In genomic region chr20:31494131-31494530, GRCh38 we compare ENCODE assay signal across 7 cellular contexts. TPM values are rescaled to one million over a fixed set of nuclear protein-coding genes. Genes with fewer than 3 reads are reported as not detected.
DNase-seq lines count a peak whose midpoint lies in the region; ATAC-seq and TF ChIP-seq lines count a peak whose summit lies in the region.
"Had no signal": no experiment of that assay in that cellular context is flagged by ENCODE, and none has a peak within 500 bp of the region (broad histone marks: within the 10 kb centered on the region; RNA-seq: fewer than 3 reads in every experiment).

No MANE protein-coding gene starts in this region.

- H3K9me3 ChIP-seq in MG63, result no peaks in the 10 kb centered on the region; the same call in 1 of the 2 replicates

- CTCF ChIA-PET in BJ (lab: Yijun Ruan, JAX), result interaction anchor here (1.0 kb wide), 1 partner anchor 9 kb away, joined by 3 read pairs; no protein-coding TSS in a partner anchor

- TF ChIP-seq CTCF in BJ (IDR thresholded peaks at IDR 0.05; ENCODE audit: insufficient read depth, low read depth, low read length) (peak; percentile 53), fibroblast of mammary gland (conservative IDR thresholded peaks at IDR 0.05; ENCODE audit: control insufficient read depth, insufficient read depth, low read depth, low read length) (peak; percentile 67)

- no peaks in the 10 kb centered on the region for H3K4me1 Mint-ChIP-seq in activated T-helper 2 cell treated with anti-CD3 and anti-CD28 coated beads, Interferon-gamma antibody, Interleukin-2, Interleukin-4, amounts not matched to agents 10 μg/mL and 5 μg/mL and 100 μg/mL, durations not matched to agents 14 hours and 24 hours and 36 hours (ENCODE audit: low read depth)
- H3K4me1 Mint-ChIP-seq: IgD-negative memory B cell had no signal

- H3K36me3 ChIP-seq in BJ (ENCODE audit: control insufficient read depth, insufficient read depth, low read length) (no peaks in the 10 kb centered on the region), MG63 (no peaks in the 10 kb centered on the region)

- H3K9me3 Mint-ChIP-seq in activated T-helper 2 cell treated with anti-CD3 and anti-CD28 coated beads, Interferon-gamma antibody, Interleukin-2, Interleukin-4, amounts not matched to agents 10 μg/mL and 5 μg/mL and 100 μg/mL, durations not matched to agents 14 hours and 24 hours and 36 hours, result no peaks in the 10 kb centered on the region
- H3K9me3 Mint-ChIP-seq: IgD-negative memory B cell had no signal

- no peak overlapping the region for H3K4me3 ChIP-seq in BJ (ENCODE audit: low read depth, low read length)
- H3K4me3 ChIP-seq in MG63, result no peak overlapping the region
- no peak overlapping the region for H3K4me3 ChIP-seq in fibroblast of mammary gland (ENCODE audit: control insufficient read depth, low read depth, low read length)

- ATAC-seq in GM19397 (IDR thresholded peaks at IDR 0.05; ENCODE audit: unreplicated experiment), result no peak

- H3K27ac Mint-ChIP-seq in activated T-helper 2 cell treated with anti-CD3 and anti-CD28 coated beads, Interferon-gamma antibody, Interleukin-2, Interleukin-4, amounts not matched to agents 10 μg/mL and 5 μg/mL and 100 μg/mL, durations not matched to agents 14 hours and 24 hours and 36 hours, result no peak overlapping the region
- H3K27ac Mint-ChIP-seq: IgD-negative memory B cell had no signal

- intact Hi-C loops in activated T-helper 2 cell treated with anti-CD3 and anti-CD28 coated beads, Interferon-gamma antibody, Interleukin-2, Interleukin-4, amounts not matched to agents 10 μg/mL and 5 μg/mL and 100 μg/mL, durations not matched to agents 14 hours and 24 hours and 36 hours (cut with micrococcal nuclease), result no loop called here
- intact Hi-C loops in cardiac septum (cut with DNase I), result no loop called here

- no peak for DNase-seq in BJ (ENCODE audit: low read depth)
- DNase-seq in MG63, result peak; percentile 42
- peak; percentile 64 for DNase-seq in fibroblast of mammary gland (ENCODE audit: low read depth)
- no peak for DNase-seq in activated T-helper 2 cell treated with anti-CD3 and anti-CD28 coated beads, Interferon-gamma antibody, Interleukin-2, Interleukin-4, amounts not matched to agents 10 μg/mL and 5 μg/mL and 100 μg/mL, durations not matched to agents 14 hours and 24 hours and 36 hours (ENCODE audit: low spot score)
- no peak for DNase-seq in cardiac septum (ENCODE audit: low spot score)

- no peak overlapping the region for H3K4me3 Mint-ChIP-seq in activated T-helper 2 cell treated with anti-CD3 and anti-CD28 coated beads, Interferon-gamma antibody, Interleukin-2, Interleukin-4, amounts not matched to agents 10 μg/mL and 5 μg/mL and 100 μg/mL, durations not matched to agents 14 hours and 24 hours and 36 hours (ENCODE audit: low read depth)
- H3K4me3 Mint-ChIP-seq: IgD-negative memory B cell had no signal

- H3K36me3 Mint-ChIP-seq in activated T-helper 2 cell treated with anti-CD3 and anti-CD28 coated beads, Interferon-gamma antibody, Interleukin-2, Interleukin-4, amounts not matched to agents 10 μg/mL and 5 μg/mL and 100 μg/mL, durations not matched to agents 14 hours and 24 hours and 36 hours (ENCODE audit: low read depth), result no peaks in the 10 kb centered on the region

- H3K27me3 Mint-ChIP-seq in activated T-helper 2 cell treated with anti-CD3 and anti-CD28 coated beads, Interferon-gamma antibody, Interleukin-2, Interleukin-4, amounts not matched to agents 10 μg/mL and 5 μg/mL and 100 μg/mL, durations not matched to agents 14 hours and 24 hours and 36 hours (ENCODE audit: low read depth), result peaks cover 24% of the 10 kb centered on the region

- H3K27me3 ChIP-seq in BJ (ENCODE audit: control insufficient read depth, insufficient read depth, low read length), result peaks cover 6% of the 10 kb centered on the region
- H3K27me3 ChIP-seq in MG63, result no peaks in the 10 kb centered on the region

- POLR2A ChIA-PET in BJ (lab: Charles Lee), result no interaction called here

RNA-seq across cellular contexts. Expression of gene REM1, which starts 19.0 kb away (rescaled TPM):
- not detected in 2 replicates for polyA plus RNA-seq in BJ (2011; rRNA removed)
- not detected in 2 replicates for polyA minus RNA-seq in BJ (2011; rRNA and poly(A)+ RNA removed)
- total RNA-seq in MG63 (2014; rRNA removed; shearing (Covaris generic); ENCODE audit: low replicate concordance), result not detected in 2 replicates
- total RNA-seq in activated T-helper 2 cell treated with anti-CD3 and anti-CD28 coated beads, Interferon-gamma antibody, Interleukin-2, Interleukin-4, amounts not matched to agents 10 μg/mL and 5 μg/mL and 100 μg/mL, durations not matched to agents 14 hours and 24 hours and 36 hours, result not detected in 2 replicates
- total RNA-seq in cardiac septum, result 2.1 TPM
- polyA plus RNA-seq: IgD-negative memory B cell had no signal

RNA-seq across cellular contexts. Expression of gene DEFB124, which starts 19.2 kb away (rescaled TPM):
- polyA plus RNA-seq in BJ (2011; rRNA removed), result not detected in 2 replicates
- not detected in 2 replicates for polyA minus RNA-seq in BJ (2011; rRNA and poly(A)+ RNA removed)
- not detected in 2 replicates for total RNA-seq in MG63 (2014; rRNA removed; shearing (Covaris generic); ENCODE audit: low replicate concordance)
- not detected in 2 replicates for total RNA-seq in activated T-helper 2 cell treated with anti-CD3 and anti-CD28 coated beads, Interferon-gamma antibody, Interleukin-2, Interleukin-4, amounts not matched to agents 10 μg/mL and 5 μg/mL and 100 μg/mL, durations not matched to agents 14 hours and 24 hours and 36 hours
- total RNA-seq in cardiac septum, result not detected
- polyA plus RNA-seq: IgD-negative memory B cell had no signal

RNA-seq across cellular contexts. Expression of gene HM13, which starts 20.1 kb away (rescaled TPM):
- polyA plus RNA-seq in BJ (2011; rRNA removed), result 236 and 324 TPM in 2 replicates
- 125 and 183 TPM in 2 replicates for polyA minus RNA-seq in BJ (2011; rRNA and poly(A)+ RNA removed)
- total RNA-seq in MG63 (2014; rRNA removed; shearing (Covaris generic); ENCODE audit: low replicate concordance), result 115 and 155 TPM in 2 replicates
- 184 and 188 TPM in 2 replicates for total RNA-seq in activated T-helper 2 cell treated with anti-CD3 and anti-CD28 coated beads, Interferon-gamma antibody, Interleukin-2, Interleukin-4, amounts not matched to agents 10 μg/mL and 5 μg/mL and 100 μg/mL, durations not matched to agents 14 hours and 24 hours and 36 hours
- total RNA-seq in cardiac septum, result 43.7 TPM

RNA-seq across cellular contexts. Expression of gene DEFB123, which starts 53.7 kb away (rescaled TPM):
- polyA plus RNA-seq in BJ (2011; rRNA removed), result not detected in 2 replicates
- not detected in 2 replicates for polyA minus RNA-seq in BJ (2011; rRNA and poly(A)+ RNA removed)
- not detected in 2 replicates for total RNA-seq in MG63 (2014; rRNA removed; shearing (Covaris generic); ENCODE audit: low replicate concordance)
- total RNA-seq in activated T-helper 2 cell treated with anti-CD3 and anti-CD28 coated beads, Interferon-gamma antibody, Interleukin-2, Interleukin-4, amounts not matched to agents 10 μg/mL and 5 μg/mL and 100 μg/mL, durations not matched to agents 14 hours and 24 hours and 36 hours, result not detected in 2 replicates
- total RNA-seq in cardiac septum, result not detected
- polyA plus RNA-seq: IgD-negative memory B cell had no signal

Comparison
In these comparisons a context has a peak if more than half of its experiments do, and no peak if none do; other contexts are left out.
1. DNase-seq: peak in MG63 (single experiment) and fibroblast of mammary gland (single experiment); none in BJ (single experiment), activated T-helper 2 cell treated with anti-CD3 and anti-CD28 coated beads, Interferon-gamma antibody, Interleukin-2, Interleukin-4, amounts not matched to agents 10 μg/mL and 5 μg/mL and 100 μg/mL, durations not matched to agents 14 hours and 24 hours and 36 hours (single experiment) and cardiac septum (single experiment).